ENCODE assay signal across 8 cellular contexts in the genomic region with DNA sequence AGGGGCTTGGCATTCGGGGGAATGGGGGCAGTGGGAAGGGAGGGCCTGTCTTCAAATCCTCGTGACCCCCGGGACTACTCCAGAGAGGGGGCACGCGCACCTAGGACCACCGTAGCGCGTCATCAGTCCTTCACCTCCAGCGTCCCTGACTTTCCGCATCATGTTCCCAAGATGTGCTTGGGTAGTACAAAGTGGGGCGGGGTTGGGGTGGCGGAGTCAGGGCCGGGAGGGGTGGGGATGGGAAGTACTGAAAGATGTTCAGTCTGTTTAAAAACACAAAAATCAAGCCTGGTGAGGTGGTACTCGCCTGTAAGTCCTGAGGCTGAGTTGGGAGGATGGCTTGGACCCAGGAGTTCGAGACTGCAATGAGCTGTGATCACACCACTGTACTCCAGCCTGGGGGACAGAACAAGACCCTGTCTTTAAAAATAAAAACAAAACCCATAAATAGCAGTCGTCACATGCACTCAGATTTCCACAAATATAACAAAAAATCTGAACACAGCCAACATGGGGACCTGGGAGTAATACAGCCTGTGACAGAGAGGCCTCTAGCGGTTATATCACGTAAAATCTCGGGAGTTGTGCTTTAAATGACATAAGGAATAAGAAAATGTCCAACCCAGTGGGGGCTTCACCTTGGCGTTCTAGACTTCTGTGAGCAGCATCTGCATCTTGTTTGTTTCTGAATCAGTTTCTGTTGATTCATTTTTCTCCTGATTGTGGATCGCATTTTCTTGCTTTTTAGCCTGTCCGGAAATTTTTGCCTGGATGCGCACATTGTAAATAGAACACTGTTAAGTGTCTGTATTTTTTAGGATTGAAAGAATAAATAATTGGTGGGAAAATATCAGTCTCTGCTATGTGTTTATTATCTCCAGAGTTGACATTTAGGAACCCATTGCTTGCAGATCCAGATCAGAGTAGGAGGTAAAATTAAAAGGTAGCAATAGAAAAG. TPM values are rescaled to one million over a fixed set of nuclear protein-coding genes. Genes with fewer than 3 reads are reported as not detected.
DNase-seq lines count a peak whose midpoint lies in the region; ATAC-seq and TF ChIP-seq lines count a peak whose summit lies in the region.

No MANE protein-coding gene starts in this region.

- H3K4me3 ChIP-seq in AG04449 (ENCODE audit: low read depth, low read length): peak overlapping the region; percentile 67
- peak overlapping the region; percentile 53 to 88 (median 75) for H3K4me3 ChIP-seq in dorsolateral prefrontal cortex
- peak overlapping the region; percentile 1 for H3K4me3 ChIP-seq in lower leg skin (ENCODE audit: low read depth, poor library complexity, severe bottlenecking)

- no peak for DNase-seq in AG04449 (ENCODE audit: low read depth, low spot score)
- peak; percentile 58 for DNase-seq in NCI-H1436 treated with DMSO at 0.1 percent for 48 hours (lab: John Stamatoyannopoulos, UW)
- peak; percentile 33 for DNase-seq in T-helper 2 cell treated with Interferon-gamma antibody and Interleukin-4, amounts not matched to agents 5 μg/mL and 100 μg/mL, for 36 hours (ENCODE audit: low spot score)
- peak in 4 of 10 donors; percentile 30 to 48 (median 41) for DNase-seq in dorsolateral prefrontal cortex
- no peak for DNase-seq in lower leg skin (ENCODE audit: low spot score in 2 of 2)
- peak; percentile 92 for DNase-seq in superior temporal gyrus (ENCODE audit: extremely low spot score)

- H3K4me3 Mint-ChIP-seq in T-helper 2 cell treated with Interferon-gamma antibody and Interleukin-4, amounts not matched to agents 5 μg/mL and 100 μg/mL, for 36 hours: peak overlapping the region; percentile 60

- no peak for TF ChIP-seq POLR2A in lower leg skin (IDR thresholded peaks at IDR 0.05)

- no peak for ATAC-seq in GM19467 (IDR thresholded peaks at IDR 0.05; ENCODE audit: unreplicated experiment)

- no peaks in the 10 kb centered on the region for H3K36me3 Mint-ChIP-seq in T-helper 2 cell treated with Interferon-gamma antibody and Interleukin-4, amounts not matched to agents 5 μg/mL and 100 μg/mL, for 36 hours (ENCODE audit: low read depth)

- no peaks in the 10 kb centered on the region for H3K27me3 ChIP-seq in dorsolateral prefrontal cortex

- H3K9me3 Mint-ChIP-seq in T-helper 2 cell treated with Interferon-gamma antibody and Interleukin-4, amounts not matched to agents 5 μg/mL and 100 μg/mL, for 36 hours: no peaks in the 10 kb centered on the region

- H3K4me1 Mint-ChIP-seq in T-helper 2 cell treated with Interferon-gamma antibody and Interleukin-4, amounts not matched to agents 5 μg/mL and 100 μg/mL, for 36 hours (ENCODE audit: low read depth): peaks cover 12% of the 10 kb centered on the region

- intact Hi-C loops in dorsolateral prefrontal cortex (cut with DNase I): loop anchor here (1.0 to 10.0 kb wide), 10 partner anchors 24 to 320 kb away; partner anchors contain the start of genes NUP43 (in 2 of the 2), PCMT1 (in 2 of the 2), PPIL4 (in 2 of the 2) and GINM1 (in 1 of the 2)
- intact Hi-C loops in lower leg skin (cut with DNase I; ENCODE audit: low total_unique reads): no loop called here

- CTCF ChIA-PET in AG04449 (lab: Yijun Ruan, JAX): interaction anchor here (0.7 to 8.0 kb wide), 22 partner anchors 9 to 152 kb away, joined by 3 to 61 read pairs (median 4); no protein-coding TSS in a partner anchor

- WGBS in lower leg skin, 2 donors: 13 to 15% methylated on average over 15 to 23 of the region's 23 CpGs

- peaks cover 37% of the 10 kb centered on the region for H3K27me3 Mint-ChIP-seq in T-helper 2 cell treated with Interferon-gamma antibody and Interleukin-4, amounts not matched to agents 5 μg/mL and 100 μg/mL, for 36 hours (ENCODE audit: low read depth)

- peak; percentile 61 for TF ChIP-seq CTCF in AG04449 (IDR thresholded peaks at IDR 0.05; ENCODE audit: insufficient read depth, low read length, missing control alignments)
- TF ChIP-seq CTCF in GM12874 (IDR thresholded peaks at IDR 0.05; ENCODE audit: insufficient read depth, low read depth, low read length): peak; percentile 63
- peak in 55 of 56 donors; percentile 56 to 86 (median 74) for TF ChIP-seq CTCF in dorsolateral prefrontal cortex (IDR thresholded peaks at IDR 0.05 in 54 of 56, conservative IDR thresholded peaks at IDR 0.05 in 2 of 56; ENCODE audit: low read depth in 1 of 56, partially characterized antibody in 56 of 56)
- peak in 1 of 3 donors; percentile 36 for TF ChIP-seq CTCF in lower leg skin (IDR thresholded peaks at IDR 0.05)

- peak overlapping the region; percentile 73 to 98 (median 94) for H3K27ac ChIP-seq in dorsolateral prefrontal cortex

- no peak overlapping the region for H3K27ac Mint-ChIP-seq in T-helper 2 cell treated with Interferon-gamma antibody and Interleukin-4, amounts not matched to agents 5 μg/mL and 100 μg/mL, for 36 hours

- POLR2A ChIA-PET in AG04449 (lab: Yijun Ruan, JAX): interaction anchor here (0.6 kb wide), 1 partner anchor 138 kb away, joined by 3 read pairs; no protein-coding TSS in a partner anchor

RNA-seq across cellular contexts. Expression of gene LRP11, which starts 0.7 kb away (rescaled TPM):
- total RNA-seq in dorsolateral prefrontal cortex (10 to 100 TPM; 36.7 to 71.1 (median 58.3) TPM), lower leg skin (10 to 100 TPM; 56.0 to 98.3 (median 78.4) TPM)

RNA-seq across cellular contexts. Expression of gene RAET1E, which starts 33.1 kb away (rescaled TPM):
- 1 to 10 TPM in 2 of 120 experiments, under 1 TPM in 21, not detected in 97; 0.21 to 1.4 (median 0.52) TPM for total RNA-seq in dorsolateral prefrontal cortex
- 10 to 100 TPM; 20.8 to 48.5 (median 36.2) TPM for total RNA-seq in lower leg skin

RNA-seq across cellular contexts. Expression of gene RAET1G, which starts 58.1 kb away (rescaled TPM):
- total RNA-seq in dorsolateral prefrontal cortex (1 to 10 TPM in 2 of 120 experiments, under 1 TPM in 15, not detected in 103; 0.42 to 1.3 (median 0.59) TPM), lower leg skin (1 to 10 TPM in 2 of 4 donors, under 1 TPM in 1, not detected in 1; 0.34 to 5.5 (median 4.5) TPM)

Comparison
In these comparisons a context has a peak if more than half of its experiments do, and no peak if none do; other contexts are left out.
1. DNase-seq: peak in NCI-H1436 treated with DMSO at 0.1 percent for 48 hours (single experiment), T-helper 2 cell treated with Interferon-gamma antibody and Interleukin-4, amounts not matched to agents 5 μg/mL and 100 μg/mL, for 36 hours (single experiment) and superior temporal gyrus (single experiment); none in AG04449 (single experiment) and lower leg skin (0 of 2).
2. H3K4me3 ChIP-seq: peak in every context shown above with its lines; median percentile 75 in dorsolateral prefrontal cortex; 67 in AG04449; 1 in lower leg skin.
3. RNA of gene RAET1E, which starts 33.1 kb away (total RNA-seq): 20.8 to 48.5 TPM in lower leg skin; 0.21 to 1.4 TPM in dorsolateral prefrontal cortex; every median in the first group is over 4 times any median in the second.